Comparison of ENCODE assay signal across 2 cellular contexts in the genomic region with DNA sequence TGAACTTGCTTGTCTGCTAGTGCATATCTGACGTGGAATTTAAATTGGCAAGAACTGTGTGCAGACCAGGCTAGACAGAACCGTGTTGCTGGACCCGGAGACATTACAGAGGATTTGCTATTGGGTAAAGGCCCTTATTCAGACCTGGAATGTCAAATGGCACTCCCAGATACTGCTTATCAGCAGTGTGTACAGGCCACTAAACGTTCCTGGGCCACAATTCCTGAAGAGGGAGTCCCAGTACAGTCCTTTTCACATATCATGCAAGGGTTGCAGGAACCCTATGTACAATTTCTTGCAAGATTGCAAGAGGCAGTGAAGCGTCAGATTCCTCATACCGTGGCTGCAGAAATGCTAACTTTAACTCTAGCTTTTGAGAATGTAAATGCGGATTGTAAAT.
TF ChIP-seq lines count a peak whose summit lies in the region.

No MANE protein-coding gene starts in this region.

TF ChIP-seq in SK-N-SH, 30 proteins besides CTCF, POLR2A, EP300 and RAD21 (continued from another document):
- TF ChIP-seq, protein P1, sequence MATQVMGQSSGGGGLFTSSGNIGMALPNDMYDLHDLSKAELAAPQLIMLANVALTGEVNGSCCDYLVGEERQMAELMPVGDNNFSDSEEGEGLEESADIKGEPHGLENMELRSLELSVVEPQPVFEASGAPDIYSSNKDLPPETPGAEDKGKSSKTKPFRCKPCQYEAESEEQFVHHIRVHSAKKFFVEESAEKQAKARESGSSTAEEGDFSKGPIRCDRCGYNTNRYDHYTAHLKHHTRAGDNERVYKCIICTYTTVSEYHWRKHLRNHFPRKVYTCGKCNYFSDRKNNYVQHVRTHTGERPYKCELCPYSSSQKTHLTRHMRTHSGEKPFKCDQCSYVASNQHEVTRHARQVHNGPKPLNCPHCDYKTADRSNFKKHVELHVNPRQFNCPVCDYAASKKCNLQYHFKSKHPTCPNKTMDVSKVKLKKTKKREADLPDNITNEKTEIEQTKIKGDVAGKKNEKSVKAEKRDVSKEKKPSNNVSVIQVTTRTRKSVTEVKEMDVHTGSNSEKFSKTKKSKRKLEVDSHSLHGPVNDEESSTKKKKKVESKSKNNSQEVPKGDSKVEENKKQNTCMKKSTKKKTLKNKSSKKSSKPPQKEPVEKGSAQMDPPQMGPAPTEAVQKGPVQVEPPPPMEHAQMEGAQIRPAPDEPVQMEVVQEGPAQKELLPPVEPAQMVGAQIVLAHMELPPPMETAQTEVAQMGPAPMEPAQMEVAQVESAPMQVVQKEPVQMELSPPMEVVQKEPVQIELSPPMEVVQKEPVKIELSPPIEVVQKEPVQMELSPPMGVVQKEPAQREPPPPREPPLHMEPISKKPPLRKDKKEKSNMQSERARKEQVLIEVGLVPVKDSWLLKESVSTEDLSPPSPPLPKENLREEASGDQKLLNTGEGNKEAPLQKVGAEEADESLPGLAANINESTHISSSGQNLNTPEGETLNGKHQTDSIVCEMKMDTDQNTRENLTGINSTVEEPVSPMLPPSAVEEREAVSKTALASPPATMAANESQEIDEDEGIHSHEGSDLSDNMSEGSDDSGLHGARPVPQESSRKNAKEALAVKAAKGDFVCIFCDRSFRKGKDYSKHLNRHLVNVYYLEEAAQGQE (IDR thresholded peaks at IDR 0.05; ENCODE audit: low read depth, low read length), result no peak
- TF ChIP-seq FOSL2 (IDR thresholded peaks at IDR 0.05; ENCODE audit: borderline replicate concordance, low read depth) (no peak), ELF1 (IDR thresholded peaks at IDR 0.05) (no peak), GATA2 (CRISPR knock-in tag; IDR thresholded peaks at IDR 0.05) (no peak), TEAD4 (IDR thresholded peaks at IDR 0.05; ENCODE audit: borderline replicate concordance, insufficient read depth) (no peak), TAF1 (IDR thresholded peaks at IDR 0.05; ENCODE audit: borderline replicate concordance, low read depth, low read length) (no peak), TCF12 (IDR thresholded peaks at IDR 0.05) (no peak), SMC3 (IDR thresholded peaks at IDR 0.05; ENCODE audit: low read depth, low read length) (no peak), GABPA (IDR thresholded peaks at IDR 0.05; ENCODE audit: low read depth) (no peak), RXRA (IDR thresholded peaks at IDR 0.05; ENCODE audit: borderline replicate concordance, low read depth) (no peak), RFX5 (IDR thresholded peaks at IDR 0.05; ENCODE audit: low read length) (no peak)
- TF ChIP-seq, protein P2, sequence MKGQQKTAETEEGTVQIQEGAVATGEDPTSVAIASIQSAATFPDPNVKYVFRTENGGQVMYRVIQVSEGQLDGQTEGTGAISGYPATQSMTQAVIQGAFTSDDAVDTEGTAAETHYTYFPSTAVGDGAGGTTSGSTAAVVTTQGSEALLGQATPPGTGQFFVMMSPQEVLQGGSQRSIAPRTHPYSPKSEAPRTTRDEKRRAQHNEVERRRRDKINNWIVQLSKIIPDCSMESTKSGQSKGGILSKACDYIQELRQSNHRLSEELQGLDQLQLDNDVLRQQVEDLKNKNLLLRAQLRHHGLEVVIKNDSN (IDR thresholded peaks at IDR 0.05; ENCODE audit: borderline replicate concordance, low read depth), result no peak
- TF ChIP-seq, protein P3, sequence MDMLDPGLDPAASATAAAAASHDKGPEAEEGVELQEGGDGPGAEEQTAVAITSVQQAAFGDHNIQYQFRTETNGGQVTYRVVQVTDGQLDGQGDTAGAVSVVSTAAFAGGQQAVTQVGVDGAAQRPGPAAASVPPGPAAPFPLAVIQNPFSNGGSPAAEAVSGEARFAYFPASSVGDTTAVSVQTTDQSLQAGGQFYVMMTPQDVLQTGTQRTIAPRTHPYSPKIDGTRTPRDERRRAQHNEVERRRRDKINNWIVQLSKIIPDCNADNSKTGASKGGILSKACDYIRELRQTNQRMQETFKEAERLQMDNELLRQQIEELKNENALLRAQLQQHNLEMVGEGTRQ (IDR thresholded peaks at IDR 0.05; ENCODE audit: borderline replicate concordance, low read depth, low read length), result no peak

TF ChIP-seq in SK-N-SH treated with all-trans-retinoic acid at 6 μM for 48 hours, 23 proteins besides CTCF, POLR2A, EP300 and RAD21 (continued from another document):
- TF ChIP-seq, protein P4, sequence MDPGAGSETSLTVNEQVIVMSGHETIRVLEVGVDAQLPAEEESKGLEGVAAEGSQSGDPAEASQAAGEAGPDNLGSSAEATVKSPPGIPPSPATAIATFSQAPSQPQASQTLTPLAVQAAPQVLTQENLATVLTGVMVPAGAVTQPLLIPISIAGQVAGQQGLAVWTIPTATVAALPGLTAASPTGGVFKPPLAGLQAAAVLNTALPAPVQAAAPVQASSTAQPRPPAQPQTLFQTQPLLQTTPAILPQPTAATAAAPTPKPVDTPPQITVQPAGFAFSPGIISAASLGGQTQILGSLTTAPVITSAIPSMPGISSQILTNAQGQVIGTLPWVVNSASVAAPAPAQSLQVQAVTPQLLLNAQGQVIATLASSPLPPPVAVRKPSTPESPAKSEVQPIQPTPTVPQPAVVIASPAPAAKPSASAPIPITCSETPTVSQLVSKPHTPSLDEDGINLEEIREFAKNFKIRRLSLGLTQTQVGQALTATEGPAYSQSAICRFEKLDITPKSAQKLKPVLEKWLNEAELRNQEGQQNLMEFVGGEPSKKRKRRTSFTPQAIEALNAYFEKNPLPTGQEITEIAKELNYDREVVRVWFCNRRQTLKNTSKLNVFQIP (CRISPR knock-in tag; IDR thresholded peaks at IDR 0.05; ENCODE audit: borderline replicate concordance, low read depth), result no peak
- no peak for TF ChIP-seq ZC3H10 (CRISPR knock-in tag; IDR thresholded peaks at IDR 0.05)
- TF ChIP-seq ARNTL (CRISPR knock-in tag; IDR thresholded peaks at IDR 0.05; ENCODE audit: borderline replicate concordance, low read depth), result no peak
- TF ChIP-seq, protein P5, sequence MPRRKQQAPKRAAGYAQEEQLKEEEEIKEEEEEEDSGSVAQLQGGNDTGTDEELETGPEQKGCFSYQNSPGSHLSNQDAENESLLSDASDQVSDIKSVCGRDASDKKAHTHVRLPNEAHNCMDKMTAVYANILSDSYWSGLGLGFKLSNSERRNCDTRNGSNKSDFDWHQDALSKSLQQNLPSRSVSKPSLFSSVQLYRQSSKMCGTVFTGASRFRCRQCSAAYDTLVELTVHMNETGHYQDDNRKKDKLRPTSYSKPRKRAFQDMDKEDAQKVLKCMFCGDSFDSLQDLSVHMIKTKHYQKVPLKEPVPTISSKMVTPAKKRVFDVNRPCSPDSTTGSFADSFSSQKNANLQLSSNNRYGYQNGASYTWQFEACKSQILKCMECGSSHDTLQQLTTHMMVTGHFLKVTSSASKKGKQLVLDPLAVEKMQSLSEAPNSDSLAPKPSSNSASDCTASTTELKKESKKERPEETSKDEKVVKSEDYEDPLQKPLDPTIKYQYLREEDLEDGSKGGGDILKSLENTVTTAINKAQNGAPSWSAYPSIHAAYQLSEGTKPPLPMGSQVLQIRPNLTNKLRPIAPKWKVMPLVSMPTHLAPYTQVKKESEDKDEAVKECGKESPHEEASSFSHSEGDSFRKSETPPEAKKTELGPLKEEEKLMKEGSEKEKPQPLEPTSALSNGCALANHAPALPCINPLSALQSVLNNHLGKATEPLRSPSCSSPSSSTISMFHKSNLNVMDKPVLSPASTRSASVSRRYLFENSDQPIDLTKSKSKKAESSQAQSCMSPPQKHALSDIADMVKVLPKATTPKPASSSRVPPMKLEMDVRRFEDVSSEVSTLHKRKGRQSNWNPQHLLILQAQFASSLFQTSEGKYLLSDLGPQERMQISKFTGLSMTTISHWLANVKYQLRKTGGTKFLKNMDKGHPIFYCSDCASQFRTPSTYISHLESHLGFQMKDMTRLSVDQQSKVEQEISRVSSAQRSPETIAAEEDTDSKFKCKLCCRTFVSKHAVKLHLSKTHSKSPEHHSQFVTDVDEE (CRISPR knock-in tag; IDR thresholded peaks at IDR 0.05), result no peak
- TF ChIP-seq, protein P6, sequence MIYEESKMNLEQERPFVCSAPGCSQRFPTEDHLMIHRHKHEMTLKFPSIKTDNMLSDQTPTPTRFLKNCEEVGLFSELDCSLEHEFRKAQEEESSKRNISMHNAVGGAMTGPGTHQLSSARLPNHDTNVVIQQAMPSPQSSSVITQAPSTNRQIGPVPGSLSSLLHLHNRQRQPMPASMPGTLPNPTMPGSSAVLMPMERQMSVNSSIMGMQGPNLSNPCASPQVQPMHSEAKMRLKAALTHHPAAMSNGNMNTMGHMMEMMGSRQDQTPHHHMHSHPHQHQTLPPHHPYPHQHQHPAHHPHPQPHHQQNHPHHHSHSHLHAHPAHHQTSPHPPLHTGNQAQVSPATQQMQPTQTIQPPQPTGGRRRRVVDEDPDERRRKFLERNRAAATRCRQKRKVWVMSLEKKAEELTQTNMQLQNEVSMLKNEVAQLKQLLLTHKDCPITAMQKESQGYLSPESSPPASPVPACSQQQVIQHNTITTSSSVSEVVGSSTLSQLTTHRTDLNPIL (CRISPR knock-in tag; IDR thresholded peaks at IDR 0.05; ENCODE audit: low read depth), result no peak
- no peak for TF ChIP-seq PPARA (CRISPR knock-in tag; IDR thresholded peaks at IDR 0.05; ENCODE audit: borderline replicate concordance)
- no peak for TF ChIP-seq ZFP3 (CRISPR knock-in tag; IDR thresholded peaks at IDR 0.05)
- TF ChIP-seq OSR1 (CRISPR knock-in tag; IDR thresholded peaks at IDR 0.05), result no peak
- no peak for TF ChIP-seq CSDC2 (CRISPR knock-in tag; IDR thresholded peaks at IDR 0.05)
- no peak for TF ChIP-seq TCF4 (CRISPR knock-in tag; IDR thresholded peaks at IDR 0.05; ENCODE audit: borderline replicate concordance)
- no peak for TF ChIP-seq ZNF565 (CRISPR knock-in tag; conservative IDR thresholded peaks at IDR 0.05; ENCODE audit: low read depth)
- TF ChIP-seq ZNF8 (CRISPR knock-in tag; IDR thresholded peaks at IDR 0.05), result no peak
- no peak for TF ChIP-seq ZNF70 (CRISPR knock-in tag; IDR thresholded peaks at IDR 0.05)
- TF ChIP-seq ISL1 (CRISPR knock-in tag; IDR thresholded peaks at IDR 0.05), result no peak
